Comparison of ENCODE assay signal across 1 cellular context in genomic region chr11:288328-289144, GRCh38.
TF ChIP-seq lines count a peak whose summit lies in the region.

Gene PGGHG, plus strand, starts transcription at chr11:289126. Its CDS starts 691 bp downstream, at chr11:289817.

TF ChIP-seq in HepG2, 621 proteins besides CTCF, POLR2A, EP300 and RAD21 (continued from another document and continues in another):
- TF ChIP-seq ZNF841 (CRISPR knock-in tag; IDR thresholded peaks at IDR 0.05; ENCODE audit: borderline replicate concordance) (no peak), SOX6 (IDR thresholded peaks at IDR 0.05) (no peak), SOX6 (CRISPR knock-in tag; IDR thresholded peaks at IDR 0.05) (no peak), ZNF737 (CRISPR knock-in tag; IDR thresholded peaks at IDR 0.05; ENCODE audit: borderline replicate concordance) (no peak), PITX1 (CRISPR knock-in tag; IDR thresholded peaks at IDR 0.05) (no peak), ATF7-NPFF (CRISPR knock-in tag; IDR thresholded peaks at IDR 0.05; ENCODE audit: low read depth) (no peak), ZKSCAN1 (IDR thresholded peaks at IDR 0.05; ENCODE audit: low read length) (no peak), ZEB1 (IDR thresholded peaks at IDR 0.05; ENCODE audit: insufficient replicate concordance, low read depth) (peak; percentile 47), ZNF749 (CRISPR knock-in tag; IDR thresholded peaks at IDR 0.05; ENCODE audit: borderline replicate concordance) (no peak), ZNF207 (IDR thresholded peaks at IDR 0.05; ENCODE audit: borderline replicate concordance) (no peak), HNRNPH1 (optimal IDR thresholded peaks at IDR 0.05; ENCODE audit: low read depth, low read length) (no peak), ZNF350 (CRISPR knock-in tag; IDR thresholded peaks at IDR 0.05; ENCODE audit: borderline replicate concordance, low read depth) (0 out of 2 replicates have a peak, but pooled peaks have one; percentile 39), ZNF574 (CRISPR knock-in tag; IDR thresholded peaks at IDR 0.05) (no peak), ZNF343 (CRISPR knock-in tag; IDR thresholded peaks at IDR 0.05) (no peak), ARID2 (CRISPR knock-in tag; IDR thresholded peaks at IDR 0.05; ENCODE audit: borderline replicate concordance) (no peak), ZIK1 (CRISPR knock-in tag; IDR thresholded peaks at IDR 0.05; ENCODE audit: borderline replicate concordance, low read depth) (peak; percentile 30; the same call in 1 of the 2 replicates), ETV6 (CRISPR knock-in tag; conservative IDR thresholded peaks at IDR 0.05) (no peak), ZNF274 (CRISPR knock-in tag; IDR thresholded peaks at IDR 0.05) (no peak), ZBTB8A (CRISPR knock-in tag; IDR thresholded peaks at IDR 0.05; ENCODE audit: borderline replicate concordance, low read depth) (no peak), HNF1B (CRISPR knock-in tag; IDR thresholded peaks at IDR 0.05) (no peak), HES4 (CRISPR knock-in tag; IDR thresholded peaks at IDR 0.05; ENCODE audit: borderline replicate concordance) (no peak), PCBP2 (optimal IDR thresholded peaks at IDR 0.05; ENCODE audit: low read depth, low read length, poor library complexity, severe bottlenecking) (no peak), ARNT (IDR thresholded peaks at IDR 0.05) (no peak), GABPB1 (CRISPR knock-in tag; IDR thresholded peaks at IDR 0.05) (0 out of 2 replicates have a peak, but pooled peaks have one; percentile 3), CCAR2 (optimal IDR thresholded peaks at IDR 0.05; ENCODE audit: low read depth, low read length) (no peak), ZNF720 (CRISPR knock-in tag; IDR thresholded peaks at IDR 0.05) (no peak), KLF16 (CRISPR knock-in tag; IDR thresholded peaks at IDR 0.05) (no peak), ZNF224 (CRISPR knock-in tag; IDR thresholded peaks at IDR 0.05) (no peak)
- TF ChIP-seq, protein P1, sequence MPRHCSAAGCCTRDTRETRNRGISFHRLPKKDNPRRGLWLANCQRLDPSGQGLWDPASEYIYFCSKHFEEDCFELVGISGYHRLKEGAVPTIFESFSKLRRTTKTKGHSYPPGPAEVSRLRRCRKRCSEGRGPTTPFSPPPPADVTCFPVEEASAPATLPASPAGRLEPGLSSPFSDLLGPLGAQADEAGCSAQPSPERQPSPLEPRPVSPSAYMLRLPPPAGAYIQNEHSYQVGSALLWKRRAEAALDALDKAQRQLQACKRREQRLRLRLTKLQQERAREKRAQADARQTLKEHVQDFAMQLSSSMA (CRISPR knock-in tag; IDR thresholded peaks at IDR 0.05) = no peak
- TF ChIP-seq, protein P2, sequence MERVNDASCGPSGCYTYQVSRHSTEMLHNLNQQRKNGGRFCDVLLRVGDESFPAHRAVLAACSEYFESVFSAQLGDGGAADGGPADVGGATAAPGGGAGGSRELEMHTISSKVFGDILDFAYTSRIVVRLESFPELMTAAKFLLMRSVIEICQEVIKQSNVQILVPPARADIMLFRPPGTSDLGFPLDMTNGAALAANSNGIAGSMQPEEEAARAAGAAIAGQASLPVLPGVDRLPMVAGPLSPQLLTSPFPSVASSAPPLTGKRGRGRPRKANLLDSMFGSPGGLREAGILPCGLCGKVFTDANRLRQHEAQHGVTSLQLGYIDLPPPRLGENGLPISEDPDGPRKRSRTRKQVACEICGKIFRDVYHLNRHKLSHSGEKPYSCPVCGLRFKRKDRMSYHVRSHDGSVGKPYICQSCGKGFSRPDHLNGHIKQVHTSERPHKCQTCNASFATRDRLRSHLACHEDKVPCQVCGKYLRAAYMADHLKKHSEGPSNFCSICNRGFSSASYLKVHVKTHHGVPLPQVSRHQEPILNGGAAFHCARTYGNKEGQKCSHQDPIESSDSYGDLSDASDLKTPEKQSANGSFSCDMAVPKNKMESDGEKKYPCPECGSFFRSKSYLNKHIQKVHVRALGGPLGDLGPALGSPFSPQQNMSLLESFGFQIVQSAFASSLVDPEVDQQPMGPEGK (CRISPR knock-in tag; IDR thresholded peaks at IDR 0.05) = peak; percentile 18; the same call in 1 of the 2 replicates
- TF ChIP-seq, protein P3, sequence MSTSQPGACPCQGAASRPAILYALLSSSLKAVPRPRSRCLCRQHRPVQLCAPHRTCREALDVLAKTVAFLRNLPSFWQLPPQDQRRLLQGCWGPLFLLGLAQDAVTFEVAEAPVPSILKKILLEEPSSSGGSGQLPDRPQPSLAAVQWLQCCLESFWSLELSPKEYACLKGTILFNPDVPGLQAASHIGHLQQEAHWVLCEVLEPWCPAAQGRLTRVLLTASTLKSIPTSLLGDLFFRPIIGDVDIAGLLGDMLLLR (CRISPR knock-in tag; IDR thresholded peaks at IDR 0.05) = no peak
- TF ChIP-seq, protein P4, sequence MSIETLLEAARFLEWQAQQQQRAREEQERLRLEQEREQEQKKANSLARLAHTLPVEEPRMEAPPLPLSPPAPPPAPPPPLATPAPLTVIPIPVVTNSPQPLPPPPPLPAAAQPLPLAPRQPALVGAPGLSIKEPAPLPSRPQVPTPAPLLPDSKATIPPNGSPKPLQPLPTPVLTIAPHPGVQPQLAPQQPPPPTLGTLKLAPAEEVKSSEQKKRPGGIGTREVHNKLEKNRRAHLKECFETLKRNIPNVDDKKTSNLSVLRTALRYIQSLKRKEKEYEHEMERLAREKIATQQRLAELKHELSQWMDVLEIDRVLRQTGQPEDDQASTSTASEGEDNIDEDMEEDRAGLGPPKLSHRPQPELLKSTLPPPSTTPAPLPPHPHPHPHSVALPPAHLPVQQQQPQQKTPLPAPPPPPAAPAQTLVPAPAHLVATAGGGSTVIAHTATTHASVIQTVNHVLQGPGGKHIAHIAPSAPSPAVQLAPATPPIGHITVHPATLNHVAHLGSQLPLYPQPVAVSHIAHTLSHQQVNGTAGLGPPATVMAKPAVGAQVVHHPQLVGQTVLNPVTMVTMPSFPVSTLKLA (IDR thresholded peaks at IDR 0.05) = no peak
- TF ChIP-seq, protein P5, sequence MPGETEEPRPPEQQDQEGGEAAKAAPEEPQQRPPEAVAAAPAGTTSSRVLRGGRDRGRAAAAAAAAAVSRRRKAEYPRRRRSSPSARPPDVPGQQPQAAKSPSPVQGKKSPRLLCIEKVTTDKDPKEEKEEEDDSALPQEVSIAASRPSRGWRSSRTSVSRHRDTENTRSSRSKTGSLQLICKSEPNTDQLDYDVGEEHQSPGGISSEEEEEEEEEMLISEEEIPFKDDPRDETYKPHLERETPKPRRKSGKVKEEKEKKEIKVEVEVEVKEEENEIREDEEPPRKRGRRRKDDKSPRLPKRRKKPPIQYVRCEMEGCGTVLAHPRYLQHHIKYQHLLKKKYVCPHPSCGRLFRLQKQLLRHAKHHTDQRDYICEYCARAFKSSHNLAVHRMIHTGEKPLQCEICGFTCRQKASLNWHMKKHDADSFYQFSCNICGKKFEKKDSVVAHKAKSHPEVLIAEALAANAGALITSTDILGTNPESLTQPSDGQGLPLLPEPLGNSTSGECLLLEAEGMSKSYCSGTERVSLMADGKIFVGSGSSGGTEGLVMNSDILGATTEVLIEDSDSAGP (CRISPR knock-in tag; IDR thresholded peaks at IDR 0.05; ENCODE audit: borderline replicate concordance) = peak; percentile 35; the same call in 1 of the 2 replicates
- TF ChIP-seq, protein P6, sequence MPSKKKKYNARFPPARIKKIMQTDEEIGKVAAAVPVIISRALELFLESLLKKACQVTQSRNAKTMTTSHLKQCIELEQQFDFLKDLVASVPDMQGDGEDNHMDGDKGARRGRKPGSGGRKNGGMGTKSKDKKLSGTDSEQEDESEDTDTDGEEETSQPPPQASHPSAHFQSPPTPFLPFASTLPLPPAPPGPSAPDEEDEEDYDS (CRISPR knock-in tag; IDR thresholded peaks at IDR 0.05) = no peak
- TF ChIP-seq, protein P7, sequence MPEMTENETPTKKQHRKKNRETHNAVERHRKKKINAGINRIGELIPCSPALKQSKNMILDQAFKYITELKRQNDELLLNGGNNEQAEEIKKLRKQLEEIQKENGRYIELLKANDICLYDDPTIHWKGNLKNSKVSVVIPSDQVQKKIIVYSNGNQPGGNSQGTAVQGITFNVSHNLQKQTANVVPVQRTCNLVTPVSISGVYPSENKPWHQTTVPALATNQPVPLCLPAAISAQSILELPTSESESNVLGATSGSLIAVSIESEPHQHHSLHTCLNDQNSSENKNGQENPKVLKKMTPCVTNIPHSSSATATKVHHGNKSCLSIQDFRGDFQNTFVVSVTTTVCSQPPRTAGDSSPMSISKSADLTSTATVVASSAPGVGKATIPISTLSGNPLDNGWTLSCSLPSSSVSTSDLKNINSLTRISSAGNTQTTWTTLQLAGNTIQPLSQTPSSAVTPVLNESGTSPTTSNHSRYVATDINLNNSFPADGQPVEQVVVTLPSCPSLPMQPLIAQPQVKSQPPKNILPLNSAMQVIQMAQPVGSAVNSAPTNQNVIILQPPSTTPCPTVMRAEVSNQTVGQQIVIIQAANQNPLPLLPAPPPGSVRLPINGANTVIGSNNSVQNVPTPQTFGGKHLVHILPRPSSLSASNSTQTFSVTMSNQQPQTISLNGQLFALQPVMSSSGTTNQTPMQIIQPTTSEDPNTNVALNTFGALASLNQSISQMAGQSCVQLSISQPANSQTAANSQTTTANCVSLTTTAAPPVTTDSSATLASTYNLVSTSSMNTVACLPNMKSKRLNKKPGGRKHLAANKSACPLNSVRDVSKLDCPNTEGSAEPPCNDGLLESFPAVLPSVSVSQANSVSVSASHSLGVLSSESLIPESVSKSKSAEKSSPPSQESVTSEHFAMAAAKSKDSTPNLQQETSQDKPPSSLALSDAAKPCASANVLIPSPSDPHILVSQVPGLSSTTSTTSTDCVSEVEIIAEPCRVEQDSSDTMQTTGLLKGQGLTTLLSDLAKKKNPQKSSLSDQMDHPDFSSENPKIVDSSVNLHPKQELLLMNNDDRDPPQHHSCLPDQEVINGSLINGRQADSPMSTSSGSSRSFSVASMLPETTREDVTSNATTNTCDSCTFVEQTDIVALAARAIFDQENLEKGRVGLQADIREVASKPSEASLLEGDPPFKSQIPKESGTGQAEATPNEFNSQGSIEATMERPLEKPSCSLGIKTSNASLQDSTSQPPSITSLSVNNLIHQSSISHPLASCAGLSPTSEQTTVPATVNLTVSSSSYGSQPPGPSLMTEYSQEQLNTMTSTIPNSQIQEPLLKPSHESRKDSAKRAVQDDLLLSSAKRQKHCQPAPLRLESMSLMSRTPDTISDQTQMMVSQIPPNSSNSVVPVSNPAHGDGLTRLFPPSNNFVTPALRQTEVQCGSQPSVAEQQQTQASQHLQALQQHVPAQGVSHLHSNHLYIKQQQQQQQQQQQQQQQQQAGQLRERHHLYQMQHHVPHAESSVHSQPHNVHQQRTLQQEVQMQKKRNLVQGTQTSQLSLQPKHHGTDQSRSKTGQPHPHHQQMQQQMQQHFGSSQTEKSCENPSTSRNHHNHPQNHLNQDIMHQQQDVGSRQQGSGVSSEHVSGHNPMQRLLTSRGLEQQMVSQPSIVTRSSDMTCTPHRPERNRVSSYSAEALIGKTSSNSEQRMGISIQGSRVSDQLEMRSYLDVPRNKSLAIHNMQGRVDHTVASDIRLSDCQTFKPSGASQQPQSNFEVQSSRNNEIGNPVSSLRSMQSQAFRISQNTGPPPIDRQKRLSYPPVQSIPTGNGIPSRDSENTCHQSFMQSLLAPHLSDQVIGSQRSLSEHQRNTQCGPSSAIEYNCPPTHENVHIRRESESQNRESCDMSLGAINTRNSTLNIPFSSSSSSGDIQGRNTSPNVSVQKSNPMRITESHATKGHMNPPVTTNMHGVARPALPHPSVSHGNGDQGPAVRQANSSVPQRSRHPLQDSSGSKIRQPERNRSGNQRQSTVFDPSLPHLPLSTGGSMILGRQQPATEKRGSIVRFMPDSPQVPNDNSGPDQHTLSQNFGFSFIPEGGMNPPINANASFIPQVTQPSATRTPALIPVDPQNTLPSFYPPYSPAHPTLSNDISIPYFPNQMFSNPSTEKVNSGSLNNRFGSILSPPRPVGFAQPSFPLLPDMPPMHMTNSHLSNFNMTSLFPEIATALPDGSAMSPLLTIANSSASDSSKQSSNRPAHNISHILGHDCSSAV (CRISPR knock-in tag; IDR thresholded peaks at IDR 0.05; ENCODE audit: borderline replicate concordance) = no peak
